Comparison of ENCODE assay signal across 1 cellular context in genomic region chr21:36097427-36098230, GRCh38.
TF ChIP-seq lines count a peak whose summit lies in the region.

No MANE protein-coding gene starts in this region.

TF ChIP-seq in K562, 482 proteins besides CTCF, POLR2A, EP300 and RAD21 (continues in another document):
- TF ChIP-seq LCOR (CRISPR knock-in tag; IDR thresholded peaks at IDR 0.05) (peak; percentile 49; the same call in 1 of the 2 replicates), NR2C2 (CRISPR knock-in tag; IDR thresholded peaks at IDR 0.05) (no peak), NR2C2 (tag; IDR thresholded peaks at IDR 0.05) (no peak), ZNF280B (CRISPR knock-in tag; IDR thresholded peaks at IDR 0.05) (no peak; the same call in 1 of the 2 replicates), SMARCE1 (IDR thresholded peaks at IDR 0.05) (peak; percentile 76), ETV5 (CRISPR knock-in tag; IDR thresholded peaks at IDR 0.05; ENCODE audit: low read depth) (peak; percentile 84), DPF2 (IDR thresholded peaks at IDR 0.05) (peak; percentile 69), MAZ (CRISPR knock-in tag; conservative IDR thresholded peaks at IDR 0.05 in 1 of 2, IDR thresholded peaks at IDR 0.05 in 1 of 2) (0 out of 4 replicates have a peak, but pooled peaks of 1 of the 2 experiments have one; percentile 41), PHTF2 (CRISPR knock-in tag; IDR thresholded peaks at IDR 0.05) (no peak), ZBTB11 (CRISPR knock-in tag; IDR thresholded peaks at IDR 0.05) (no peak), JUND (IDR thresholded peaks at IDR 0.05; ENCODE audit: borderline replicate concordance, low read depth, low read length) (peak; percentile 79), JUND (tag; IDR thresholded peaks at IDR 0.05; ENCODE audit: borderline replicate concordance, low read depth, low read length) (peak; percentile 89; the same call in 2 of the 3 replicates), RUNX1 (IDR thresholded peaks at IDR 0.05; ENCODE audit: low read depth) (no peak), SP1 (CRISPR knock-in tag; IDR thresholded peaks at IDR 0.05) (peak; percentile 52; the same call in 1 of the 2 replicates), HNRNPH1 (optimal IDR thresholded peaks at IDR 0.05; ENCODE audit: low read depth, low read length) (no peak), E2F1 (CRISPR knock-in tag; IDR thresholded peaks at IDR 0.05) (no peak), E2F4 (CRISPR knock-in tag; IDR thresholded peaks at IDR 0.05; ENCODE audit: low read depth) (no peak), MEF2D (tag; conservative IDR thresholded peaks at IDR 0.05; ENCODE audit: low read depth) (peak; percentile 97), NCOR1 (IDR thresholded peaks at IDR 0.05) (peak; percentile 48; the same call in 1 of the 2 replicates), CHD4 (IDR thresholded peaks at IDR 0.05; ENCODE audit: insufficient read depth, insufficient replicate concordance, low read depth, low read length, poor library complexity, severe bottlenecking) (no peak), POLR2AphosphoS5 (IDR thresholded peaks at IDR 0.05; ENCODE audit: control insufficient read depth, insufficient read depth, low read depth, low read length) (peak; percentile 44; the same call in 1 of the 2 replicates), HCFC1 (IDR thresholded peaks at IDR 0.05; ENCODE audit: low read depth, low read length) (no peak), GATA2 (CRISPR knock-in tag; IDR thresholded peaks at IDR 0.05) (peak; percentile 67; the same call in 1 of the 2 replicates), HDAC8 (tag; IDR thresholded peaks at IDR 0.05) (no peak), E4F1 (CRISPR knock-in tag; IDR thresholded peaks at IDR 0.05; ENCODE audit: borderline replicate concordance) (no peak), NUFIP1 (IDR thresholded peaks at IDR 0.05; ENCODE audit: partially characterized antibody) (no peak), ESRRA (IDR thresholded peaks at IDR 0.05; ENCODE audit: borderline replicate concordance, low read depth) (no peak), ETV1 (tag; conservative IDR thresholded peaks at IDR 0.05; ENCODE audit: low read depth) (peak; percentile 33; the same call in 1 of the 2 replicates), SAP30 (IDR thresholded peaks at IDR 0.05; ENCODE audit: borderline replicate concordance, insufficient read depth, low read depth, low read length, poor library complexity, severe bottlenecking) (no peak), ARID1B (IDR thresholded peaks at IDR 0.05) (peak; percentile 78), TCF3 (CRISPR knock-in tag; IDR thresholded peaks at IDR 0.05) (peak; percentile 93), ZNF609 (CRISPR knock-in tag; IDR thresholded peaks at IDR 0.05; ENCODE audit: borderline replicate concordance) (peak; percentile 88; the same call in 1 of the 2 replicates), CREM (IDR thresholded peaks at IDR 0.05; ENCODE audit: low read depth) (0 out of 2 replicates have a peak, but pooled peaks have one; percentile 8), PML (IDR thresholded peaks at IDR 0.05; ENCODE audit: low read length) (no peak), SOX6 (IDR thresholded peaks at IDR 0.05) (peak; percentile 52; the same call in 1 of the 2 replicates), CBFA2T2 (conservative IDR thresholded peaks at IDR 0.05) (peak; percentile 30; the same call in 1 of the 2 replicates), PPARD (CRISPR knock-in tag; IDR thresholded peaks at IDR 0.05) (no peak), ZNF324 (CRISPR knock-in tag; IDR thresholded peaks at IDR 0.05) (no peak), TRIM24 (IDR thresholded peaks at IDR 0.05) (peak in 1 of 2 experiments; percentile 14; a peak in 1 of 4 replicates), HMBOX1 (IDR thresholded peaks at IDR 0.05) (peak; percentile 25; the same call in 1 of the 2 replicates), KAT2B (IDR thresholded peaks at IDR 0.05; ENCODE audit: low read depth, low read length) (no peak), CBFA2T3 (IDR thresholded peaks at IDR 0.05) (peak; percentile 69), CREB5 (CRISPR knock-in tag; IDR thresholded peaks at IDR 0.05) (no peak), CBX5 (IDR thresholded peaks at IDR 0.05; ENCODE audit: borderline replicate concordance, low read depth) (no peak), RNF2 (IDR thresholded peaks at IDR 0.05) (0 out of 2 replicates have a peak, but pooled peaks have one; percentile 39), ATF3 (IDR thresholded peaks at IDR 0.05) (peak; percentile 81), ATF3 (CRISPR knock-in tag; conservative IDR thresholded peaks at IDR 0.05) (peak; percentile 86; the same call in 1 of the 2 replicates), ATF7 (IDR thresholded peaks at IDR 0.05) (0 out of 2 replicates have a peak, but pooled peaks have one; percentile 22), ZNF583 (CRISPR knock-in tag; IDR thresholded peaks at IDR 0.05) (no peak), MEF2A (IDR thresholded peaks at IDR 0.05; ENCODE audit: control insufficient read depth, low read depth, low read length) (peak; percentile 92), ZNF431 (CRISPR knock-in tag; IDR thresholded peaks at IDR 0.05) (0 out of 2 replicates have a peak, but pooled peaks have one; percentile 37)
